In genomic region chr19:722553-723101, GRCh38 we compare ENCODE assay signal across 20 cellular contexts. TPM values are rescaled to one million over a fixed set of nuclear protein-coding genes. Genes with fewer than 3 reads are reported as not detected.
A peak's percentile ranks its signal among the peaks of the same experiment; 100 is the strongest.
DNase-seq lines count a peak whose midpoint lies in the region; ATAC-seq and TF ChIP-seq lines count a peak whose summit lies in the region.
"Had no signal": no experiment of that assay in that cellular context is flagged by ENCODE, and none has a peak within 500 bp of the region (broad histone marks: within the 10 kb centered on the region; RNA-seq: fewer than 3 reads in every experiment).

No MANE protein-coding gene starts in this region.

- no peaks in the 10 kb centered on the region for H3K9me3 ChIP-seq in psoas muscle
- H3K9me3 ChIP-seq in CD4-positive, alpha-beta T cell (ENCODE audit: control insufficient read depth, low read length), result no peaks in the 10 kb centered on the region
- H3K9me3 ChIP-seq: sigmoid colon, uterus had no signal

- peaks cover 10% of the 10 kb centered on the region for H3K4me1 Mint-ChIP-seq in activated B cell treated with CpG ODN at 0.5 μM for 24 hours
- H3K4me1 Mint-ChIP-seq in CD4-positive, alpha-beta T cell (ENCODE audit: low read depth), result no peaks in the 10 kb centered on the region

- WGBS in psoas muscle, 3 donors, result 42 to 48% (median 46%) methylated on average over 17 of the region's 17 CpGs

- POLR2A ChIA-PET in activated B cell treated with CpG ODN at 0.5 μM for 24 hours (lab: Charles Lee) (no interaction called here), HEK293T (lab: Yijun Ruan, JAX) (no interaction called here)
- POLR2A ChIA-PET in CD4-positive, alpha-beta T cell (lab: Charles Lee), result no interaction called here

- peaks cover 0 to 34% (median 7%) of the 10 kb centered on the region in 3 donors for H3K27me3 ChIP-seq in psoas muscle (ENCODE audit: insufficient read depth in 3 of 3, low read length in 2 of 3)
- peaks cover 19% of the 10 kb centered on the region for H3K27me3 ChIP-seq in CD4-positive, alpha-beta T cell (ENCODE audit: control insufficient read depth, insufficient read depth, low read length)
- H3K27me3 ChIP-seq: uterus had no signal

- H3K27me3 Mint-ChIP-seq in activated B cell treated with CpG ODN at 0.5 μM for 24 hours, result peaks cover 16% of the 10 kb centered on the region
- peaks cover 36% of the 10 kb centered on the region for H3K27me3 Mint-ChIP-seq in CD4-positive, alpha-beta T cell

- H3K4me3 Mint-ChIP-seq in activated B cell treated with CpG ODN at 0.5 μM for 24 hours, result peak overlapping the region; percentile 28
- H3K4me3 Mint-ChIP-seq in CD4-positive, alpha-beta T cell, result no peak overlapping the region
- H3K4me3 Mint-ChIP-seq: nephron progenitor cell had no signal

- ATAC-seq in activated B cell treated with CpG ODN at 0.5 μM for 24 hours (ENCODE audit: low read depth) (peak; percentile 72), left cardiac atrium (peak in 1 of 2 donors; percentile 38), psoas muscle (peak in 2 of 4 donors; percentile 21 to 35), GM21526 (IDR thresholded peaks at IDR 0.05; ENCODE audit: low FRiP score, unreplicated experiment) (no peak)
- ATAC-seq in CD4-positive, alpha-beta T cell (ENCODE audit: poor library complexity), result no peak

- H3K27ac Mint-ChIP-seq in activated B cell treated with CpG ODN at 0.5 μM for 24 hours, result no peak overlapping the region
- H3K27ac Mint-ChIP-seq in CD4-positive, alpha-beta T cell, result no peak overlapping the region
- H3K27ac Mint-ChIP-seq: nephron progenitor cell had no signal

- TF ChIP-seq CTCF in activated B cell treated with CpG ODN at 0.5 μM for 24 hours (IDR thresholded peaks at IDR 0.05) (no peak), psoas muscle (IDR thresholded peaks at IDR 0.05) (no peak)
- no peak for TF ChIP-seq CTCF in CD4-positive, alpha-beta T cell (IDR thresholded peaks at IDR 0.05)

- H3K36me3 Mint-ChIP-seq in activated B cell treated with CpG ODN at 0.5 μM for 24 hours (ENCODE audit: low read depth), result no peaks in the 10 kb centered on the region
- no peaks in the 10 kb centered on the region for H3K36me3 Mint-ChIP-seq in CD4-positive, alpha-beta T cell (ENCODE audit: low read depth)

- CTCF ChIA-PET in activated B cell treated with CpG ODN at 0.5 μM for 24 hours (lab: Charles Lee), result no interaction called here
- CTCF ChIA-PET in CD4-positive, alpha-beta T cell (lab: Charles Lee), result no interaction called here
- CTCF ChIA-PET in HEK293T (lab: Yijun Ruan, JAX), result no interaction called here

- no peak overlapping the region for H3K4me3 ChIP-seq in psoas muscle
- H3K4me3 ChIP-seq: sigmoid colon, uterus had no signal

- no peaks in the 10 kb centered on the region for H3K36me3 ChIP-seq in psoas muscle (ENCODE audit: insufficient read depth in 1 of 2, low read depth in 1 of 2)
- H3K36me3 ChIP-seq: uterus had no signal

- DNase-seq in Daoy (ENCODE audit: low read depth) (peak; percentile 58), activated B cell treated with CpG ODN at 0.5 μM for 24 hours (no peak), left cardiac atrium (peak; percentile 82), psoas muscle (peak; percentile 61 to 70), HEK293T (ENCODE audit: extremely low spot score) (no peak), NCI-H446 treated with DMSO at 0.1 percent for 48 hours (lab: John Stamatoyannopoulos, UW) (no peak)
- no peak for DNase-seq in CD4-positive, alpha-beta T cell
- DNase-seq: activated CD4-positive, alpha-beta T cell treated with anti-CD3 and anti-CD28 coated beads for 4 hours; activated CD8-positive, alpha-beta memory T cell treated with anti-CD3 and anti-CD28 coated beads, Interleukin-2, amount 50 U/mL, for 48 hours; activated naive CD4-positive, alpha-beta T cell; mesenchymal stem cell; NCI-H187 treated with DMSO at 0.1 percent for 48 hours; NCI-H510A; nephron progenitor cell; SIG-M5; sigmoid colon; stimulated activated CD4-positive, alpha-beta T cell treated with anti-CD3 and anti-CD28 coated beads, Interleukin-4, amount 100 ng/mL, for 4 hours had no signal

- H3K4me1 ChIP-seq in psoas muscle, result no peaks in the 10 kb centered on the region

- H3K27ac ChIP-seq in psoas muscle, result peak overlapping the region; percentile 46
- H3K27ac ChIP-seq in CD4-positive, alpha-beta T cell (ENCODE audit: low read depth, low read length), result no peak overlapping the region

- intact Hi-C loops in activated B cell treated with CpG ODN at 0.5 μM for 24 hours (cut with micrococcal nuclease), result no loop called here
- intact Hi-C loops in left cardiac atrium (cut with DNase I), result no loop called here
- intact Hi-C loops in psoas muscle (cut with DNase I), result no loop called here
- intact Hi-C loops in CD4-positive, alpha-beta T cell (cut with DNase I, micrococcal nuclease), result no loop called here

- H3K9me3 Mint-ChIP-seq in activated B cell treated with CpG ODN at 0.5 μM for 24 hours, result no peaks in the 10 kb centered on the region
- H3K9me3 Mint-ChIP-seq in CD4-positive, alpha-beta T cell, result no peaks in the 10 kb centered on the region
- H3K9me3 Mint-ChIP-seq: nephron progenitor cell had no signal

TF ChIP-seq in HEK293T, 16 proteins besides CTCF, POLR2A, EP300 and RAD21:
- TF ChIP-seq LEF1 (IDR thresholded peaks at IDR 0.05; ENCODE audit: borderline replicate concordance), result no peak
- no peak for TF ChIP-seq ELF4 (IDR thresholded peaks at IDR 0.05)
- TF ChIP-seq NFRKB (IDR thresholded peaks at IDR 0.05), result no peak
- no peak for TF ChIP-seq ARNT (IDR thresholded peaks at IDR 0.05)
- no peak for TF ChIP-seq ZNF384 (IDR thresholded peaks at IDR 0.05)
- no peak for TF ChIP-seq TARDBP (IDR thresholded peaks at IDR 0.05)
- TF ChIP-seq, protein P1, sequence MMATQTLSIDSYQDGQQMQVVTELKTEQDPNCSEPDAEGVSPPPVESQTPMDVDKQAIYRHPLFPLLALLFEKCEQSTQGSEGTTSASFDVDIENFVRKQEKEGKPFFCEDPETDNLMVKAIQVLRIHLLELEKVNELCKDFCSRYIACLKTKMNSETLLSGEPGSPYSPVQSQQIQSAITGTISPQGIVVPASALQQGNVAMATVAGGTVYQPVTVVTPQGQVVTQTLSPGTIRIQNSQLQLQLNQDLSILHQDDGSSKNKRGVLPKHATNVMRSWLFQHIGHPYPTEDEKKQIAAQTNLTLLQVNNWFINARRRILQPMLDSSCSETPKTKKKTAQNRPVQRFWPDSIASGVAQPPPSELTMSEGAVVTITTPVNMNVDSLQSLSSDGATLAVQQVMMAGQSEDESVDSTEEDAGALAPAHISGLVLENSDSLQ (IDR thresholded peaks at IDR 0.05), result no peak
- TF ChIP-seq CTBP1 (IDR thresholded peaks at IDR 0.05; ENCODE audit: borderline replicate concordance), result no peak
- TF ChIP-seq SP1 (IDR thresholded peaks at IDR 0.05), result no peak
- no peak for TF ChIP-seq FOXA1 (IDR thresholded peaks at IDR 0.05)
- no peak for TF ChIP-seq FOXM1 (IDR thresholded peaks at IDR 0.05; ENCODE audit: borderline replicate concordance)
- no peak for TF ChIP-seq FOXK2 (IDR thresholded peaks at IDR 0.05)
- TF ChIP-seq HDGF (IDR thresholded peaks at IDR 0.05; ENCODE audit: borderline replicate concordance), result no peak
- TF ChIP-seq BHLHE40 (IDR thresholded peaks at IDR 0.05; ENCODE audit: borderline replicate concordance), result no peak

RNA-seq across cellular contexts. Expression of gene PALM, which starts 13.9 kb away (rescaled TPM):
- total RNA-seq in Daoy (2014; rRNA removed; shearing (Covaris generic)), result 1.1 and 7.7 TPM in 2 replicates
- total RNA-seq in activated B cell treated with CpG ODN at 0.5 μM for 24 hours (not detected in 2 replicates), left cardiac atrium (10 to 100 TPM; 48.9 to 49.7 TPM), psoas muscle (10 to 100 TPM in 2 of 4 donors, 1 to 10 TPM in 2; 9.3 to 17.9 (median 10.9) TPM)
- polyA plus RNA-seq in psoas muscle, result 1 to 10 TPM; 4.9 to 9.6 (median 6.8) TPM
- not detected for total RNA-seq in CD4-positive, alpha-beta T cell
- total RNA-seq: T-helper 2 cell treated with Interferon-gamma antibody and Interleukin-4, amounts not matched to agents 100 ng/mL and 5 ng/mL, for 36 hours had no signal

RNA-seq across cellular contexts. Expression of gene PRSS57, which starts 27.4 kb away (rescaled TPM):
- not detected in 2 replicates for total RNA-seq in Daoy (2014; rRNA removed; shearing (Covaris generic))
- total RNA-seq in activated B cell treated with CpG ODN at 0.5 μM for 24 hours (not detected in 2 replicates), left cardiac atrium (not detected), psoas muscle (under 1 TPM in 1 of 4 donors, not detected in 3; 0.25 TPM)
- polyA plus RNA-seq in psoas muscle, result under 1 TPM in 1 of 3 donors, not detected in 2; 0.05 TPM
- not detected for total RNA-seq in CD4-positive, alpha-beta T cell
- total RNA-seq: sigmoid colon; T-helper 2 cell treated with Interferon-gamma antibody and Interleukin-4, amounts not matched to agents 100 ng/mL and 5 ng/mL, for 36 hours; uterus had no signal

RNA-seq across cellular contexts. Expression of gene MISP, which starts 28.3 kb away (rescaled TPM):
- 1.5 and 2.0 TPM in 2 replicates for total RNA-seq in Daoy (2014; rRNA removed; shearing (Covaris generic))
- total RNA-seq in activated B cell treated with CpG ODN at 0.5 μM for 24 hours, result not detected in 2 replicates
- total RNA-seq in left cardiac atrium, result under 1 TPM in 1 of 2 donors, not detected in 1; 0.18 TPM
- under 1 TPM in 1 of 4 donors, not detected in 3; 0.08 TPM for total RNA-seq in psoas muscle
- polyA plus RNA-seq in psoas muscle, result under 1 TPM in 2 of 3 donors, not detected in 1; 0.09 to 0.13 TPM
- not detected for total RNA-seq in CD4-positive, alpha-beta T cell
- total RNA-seq: T-helper 2 cell treated with Interferon-gamma antibody and Interleukin-4, amounts not matched to agents 100 ng/mL and 5 ng/mL, for 36 hours had no signal

RNA-seq across cellular contexts. Expression of gene FSTL3, which starts 46.4 kb away (rescaled TPM):
- 104 and 119 TPM in 2 replicates for total RNA-seq in Daoy (2014; rRNA removed; shearing (Covaris generic))
- total RNA-seq in activated B cell treated with CpG ODN at 0.5 μM for 24 hours (2.1 and 2.2 TPM in 2 replicates), left cardiac atrium (100 to 1,000 TPM in 1 of 2 donors, 10 to 100 TPM in 1; 33.5 to 118 TPM), psoas muscle (10 to 100 TPM in 2 of 4 donors, 1 to 10 TPM in 2; 5.4 to 11.5 (median 8.5) TPM)
- 10 to 100 TPM in 1 of 3 donors, 1 to 10 TPM in 2; 4.3 to 30.3 (median 6.1) TPM for polyA plus RNA-seq in psoas muscle
- total RNA-seq in CD4-positive, alpha-beta T cell, result 1 to 10 TPM; 2.2 to 3.4 TPM

RNA-seq across cellular contexts. Expression of gene RNF126, which starts 59.6 kb away (rescaled TPM):
- 58.2 and 62.7 TPM in 2 replicates for total RNA-seq in Daoy (2014; rRNA removed; shearing (Covaris generic))
- total RNA-seq in activated B cell treated with CpG ODN at 0.5 μM for 24 hours (75.9 and 82.7 TPM in 2 replicates), left cardiac atrium (10 to 100 TPM; 19.2 to 35.9 TPM), psoas muscle (10 to 100 TPM; 25.2 to 62.9 (median 50.4) TPM)
- polyA plus RNA-seq in psoas muscle, result 10 to 100 TPM; 48.8 to 72.1 (median 63.3) TPM
- total RNA-seq in CD4-positive, alpha-beta T cell, result 100 to 1,000 TPM; 112 to 119 TPM

Comparison
In these comparisons a context has a peak if more than half of its experiments do, and no peak if none do; other contexts are left out.
1. DNase-seq: peak in Daoy (single experiment), left cardiac atrium (single experiment) and psoas muscle (2 of 2); none in activated B cell treated with CpG ODN at 0.5 μM for 24 hours (single experiment), CD4-positive, alpha-beta T cell (0 of 10), HEK293T (single experiment) and NCI-H446 treated with DMSO at 0.1 percent for 48 hours (single experiment).